In genomic region chr2:177164584-177165052, GRCh38 we compare ENCODE assay signal across 8 cellular contexts. TPM values are rescaled to one million over a fixed set of nuclear protein-coding genes. Genes with fewer than 3 reads are reported as not detected.
A peak's percentile ranks its signal among the peaks of the same experiment; 100 is the strongest.
DNase-seq lines count a peak whose midpoint lies in the region; ATAC-seq lines count a peak whose summit lies in the region.

No MANE protein-coding gene starts in this region.

- ATAC-seq in GM19043 (IDR thresholded peaks at IDR 0.05; ENCODE audit: low read depth, unreplicated experiment) (peak; percentile 53), HG03439 (IDR thresholded peaks at IDR 0.05; ENCODE audit: unreplicated experiment) (peak; percentile 53)

- DNase-seq in AG20443 (ENCODE audit: low spot score) (peak; percentile 81), NCI-H69 (lab: John Stamatoyannopoulos, UW) (peak; percentile 92), ecto neural progenitor cell (ENCODE audit: low spot score) (peak; percentile 81), lung microvascular endothelial cell (ENCODE audit: low read depth in 2 of 2) (peak; percentile 84 to 86)
- peak; percentile 74 to 78 for DNase-seq in activated CD4-positive, alpha-beta T cell treated with anti-CD3 and anti-CD28 coated beads, Interleukin-2, amount 50 U/mL, for 4 hours
- DNase-seq in stimulated activated CD4-positive, alpha-beta T cell treated with anti-CD3 and anti-CD28 coated beads, TNF-alpha, amount 100 ng/mL, for 24 hours (ENCODE audit: low read depth in 3 of 3): peak; percentile 59 to 74 (median 73)

RNA-seq across cellular contexts. Expression of gene HNRNPA3, which starts 48.0 kb away (rescaled TPM):
- 26.6 and 31.8 TPM in 2 replicates for total RNA-seq in lung microvascular endothelial cell

Comparison
In these comparisons a context has a peak if more than half of its experiments do, and no peak if none do; other contexts are left out.
1. Peak in every context shown above with its lines: DNase-seq and ATAC-seq.